Comparison of ENCODE assay signal across 10 cellular contexts in genomic region chr16:22078656-22079055, GRCh38. TPM values are rescaled to one million over a fixed set of nuclear protein-coding genes. Genes with fewer than 3 reads are reported as not detected.
"Had no signal": no experiment of that assay in that cellular context is flagged by ENCODE, and none has a peak within 500 bp of the region (broad histone marks: within the 10 kb centered on the region; RNA-seq: fewer than 3 reads in every experiment).

No MANE protein-coding gene starts in this region.

- DNase-seq: GM23248, GOT3, H7, HFFc6, KG1 had no signal

- H3K4me3 ChIP-seq: GM23248, HAP-1 had no signal

- H3K9me3 ChIP-seq: HAP-1 had no signal

- H3K36me3 ChIP-seq: HAP-1 had no signal

- H2AFZ ChIP-seq: GM23248 had no signal

- H3K9ac ChIP-seq: GM23248 had no signal

- H3K27ac ChIP-seq: GM23248, HL-60 had no signal

RNA-seq across cellular contexts. Expression of gene VWA3A, which starts 13.7 kb away (rescaled TPM):
- total RNA-seq: GM23248, H4, HT1080 had no signal
- polyA plus RNA-seq: GM23248, IgD-negative memory B cell had no signal
